In genomic region chr1:165843304-165843703, GRCh38 we compare ENCODE assay signal across 16 cellular contexts. TPM values are rescaled to one million over a fixed set of nuclear protein-coding genes. Genes with fewer than 3 reads are reported as not detected.
DNase-seq lines count a peak whose midpoint lies in the region; ATAC-seq and FAIRE-seq lines count a peak whose summit lies in the region.
"Had no signal": no experiment of that assay in that cellular context is flagged by ENCODE, and none has a peak within 500 bp of the region (broad histone marks: within the 10 kb centered on the region; RNA-seq: fewer than 3 reads in every experiment).

No MANE protein-coding gene starts in this region.

- peak overlapping the region in 2 of 3 donors; percentile 68 to 83 for H3K27ac Mint-ChIP-seq in CD4-positive, CD25-positive, alpha-beta regulatory T cell
- peak overlapping the region; percentile 15 for H3K27ac Mint-ChIP-seq in memory B cell

- H3K27me3 ChIP-seq in CD4-positive, CD25-positive, alpha-beta regulatory T cell (ENCODE audit: control insufficient read depth, insufficient read depth, low read length), result no peaks in the 10 kb centered on the region
- H3K27me3 ChIP-seq in adipocyte (replicated peaks; ENCODE audit: control insufficient read depth, insufficient read depth, low read length) (no peaks in the 10 kb centered on the region), small intestine (ENCODE audit: control insufficient read depth in 2 of 2, insufficient read depth in 2 of 2, low read length in 2 of 2) (no peaks in the 10 kb centered on the region)
- H3K27me3 ChIP-seq: BE2C had no signal

- no peaks in the 10 kb centered on the region for H3K9me3 ChIP-seq in CD4-positive, CD25-positive, alpha-beta regulatory T cell (ENCODE audit: control insufficient read depth in 2 of 2, low read length in 2 of 2)
- H3K9me3 ChIP-seq in adipocyte (ENCODE audit: control insufficient read depth, low read length), result no peaks in the 10 kb centered on the region
- H3K9me3 ChIP-seq in small intestine (ENCODE audit: control insufficient read depth, low read depth), result no peaks in the 10 kb centered on the region
- H3K9me3 ChIP-seq: BE2C had no signal

- peaks cover 22 to 65% (median 37%) of the 10 kb centered on the region in 4 donors for H3K4me1 Mint-ChIP-seq in CD4-positive, CD25-positive, alpha-beta regulatory T cell
- peaks cover 18% of the 10 kb centered on the region for H3K4me1 Mint-ChIP-seq in memory B cell

- DNase-seq in CD4-positive, CD25-positive, alpha-beta regulatory T cell, result no peak
- DNase-seq in LHCN-M2 (ENCODE audit: low read depth), result peak; percentile 56
- peak; percentile 27 for DNase-seq in adipocyte (ENCODE audit: low read depth)
- DNase-seq in memory B cell (ENCODE audit: low spot score in 2 of 2), result no peak
- no peak for DNase-seq in Ammon's horn (ENCODE audit: low spot score)
- no peak for DNase-seq in NCI-H345 treated with DMSO at 0.1 percent for 48 hours (lab: John Stamatoyannopoulos, UW; ENCODE audit: unreplicated experiment)
- DNase-seq in small intestine, result no peak
- DNase-seq in cardiac septum (ENCODE audit: low spot score), result no peak
- DNase-seq: activated CD4-positive, CD25-positive, alpha-beta regulatory T cell; activated naive CD4-positive, alpha-beta T cell treated with Interleukin-2 at 50 U/mL for 16 hours; BE2C; effector memory CD4-positive, alpha-beta T cell; NCI-H446; stimulated activated CD4-positive, alpha-beta T cell treated with anti-CD3 and anti-CD28 coated beads, Interleukin-12 subunit alpha, Interleukin-12 subunit beta, amount 100 ng/mL, for 4 hours had no signal

- no peak overlapping the region for H3K27ac ChIP-seq in CD4-positive, CD25-positive, alpha-beta regulatory T cell (ENCODE audit: insufficient read depth, low read length, poor library complexity, severe bottlenecking)
- H3K27ac ChIP-seq in small intestine (ENCODE audit: low read depth in 1 of 2, low read length in 1 of 2), result no peak overlapping the region

- no peak for ATAC-seq in CD4-positive, CD25-positive, alpha-beta regulatory T cell (ENCODE audit: low read depth in 2 of 2)
- no peak for ATAC-seq in memory B cell (ENCODE audit: low read depth)

- no peak overlapping the region for H3K9ac ChIP-seq in adipocyte (ENCODE audit: low read length)

- peak overlapping the region in 1 of 4 donors; percentile 37 for H3K4me3 Mint-ChIP-seq in CD4-positive, CD25-positive, alpha-beta regulatory T cell
- H3K4me3 Mint-ChIP-seq in memory B cell, result no peak overlapping the region

- H3K9me3 Mint-ChIP-seq in CD4-positive, CD25-positive, alpha-beta regulatory T cell, result no peaks in the 10 kb centered on the region
- H3K9me3 Mint-ChIP-seq in memory B cell, result no peaks in the 10 kb centered on the region

- 65 to 74% (median 74%) methylated on average over 1 of the region's 1 CpG for WGBS in small intestine, 3 donors

- peak overlapping the region; percentile 49 for H3K4me3 ChIP-seq in CD4-positive, CD25-positive, alpha-beta regulatory T cell (ENCODE audit: low read depth, low read length)
- no peak overlapping the region for H3K4me3 ChIP-seq in adipocyte (ENCODE audit: low read length)
- H3K4me3 ChIP-seq in small intestine (ENCODE audit: low read depth in 1 of 2, low read length in 2 of 2), result no peak overlapping the region

- no peak for FAIRE-seq in small intestine (lab: Jason Lieb, UNC)
- FAIRE-seq: islet of Langerhans had no signal

- H3K36me3 Mint-ChIP-seq in CD4-positive, CD25-positive, alpha-beta regulatory T cell, result no peaks in the 10 kb centered on the region
- peaks cover 3% of the 10 kb centered on the region for H3K36me3 Mint-ChIP-seq in memory B cell

- H3K4me1 ChIP-seq in CD4-positive, CD25-positive, alpha-beta regulatory T cell (ENCODE audit: control insufficient read depth, insufficient read depth, low read length, poor library complexity, severe bottlenecking), result peaks cover 18% of the 10 kb centered on the region
- H3K4me1 ChIP-seq in adipocyte (ENCODE audit: control insufficient read depth, insufficient read depth, low read length) (peaks cover 14% of the 10 kb centered on the region), small intestine (ENCODE audit: control insufficient read depth in 2 of 2, insufficient read depth in 1 of 2, low read depth in 1 of 2, low read length in 1 of 2) (peaks cover 6 to 20% of the 10 kb centered on the region in 2 donors)

- no peaks in the 10 kb centered on the region for H3K36me3 ChIP-seq in CD4-positive, CD25-positive, alpha-beta regulatory T cell (ENCODE audit: control insufficient read depth, insufficient read depth, low read length)
- H3K36me3 ChIP-seq in adipocyte (ENCODE audit: control insufficient read depth, insufficient read depth, low read length, severe bottlenecking) (peaks cover 1% of the 10 kb centered on the region), small intestine (ENCODE audit: control insufficient read depth in 2 of 2, insufficient read depth in 2 of 2, low read length in 2 of 2) (no peaks in the 10 kb centered on the region)

- intact Hi-C loops in cardiac septum (cut with DNase I), result no loop called here

- no peaks in the 10 kb centered on the region for H3K27me3 Mint-ChIP-seq in CD4-positive, CD25-positive, alpha-beta regulatory T cell
- H3K27me3 Mint-ChIP-seq in memory B cell, result no peaks in the 10 kb centered on the region
- H3K27me3 Mint-ChIP-seq: brain had no signal

RNA-seq across cellular contexts. Expression of gene UCK2, which starts 15.9 kb away (rescaled TPM):
- 5.5 TPM for total RNA-seq in CD4-positive, CD25-positive, alpha-beta regulatory T cell
- 10 to 100 TPM in 2 of 4 donors, 1 to 10 TPM in 2; 9.6 to 12.8 (median 11.2) TPM for polyA plus RNA-seq in CD4-positive, CD25-positive, alpha-beta regulatory T cell
- total RNA-seq in LHCN-M2 (2014; rRNA removed) (113 and 124 TPM in 2 replicates), cardiac septum (32.0 TPM)
- 107 TPM for polyA plus RNA-seq in LHCN-M2 (2012)
- polyA plus RNA-seq in small intestine, result 10 to 100 TPM; 35.1 to 37.6 (median 35.9) TPM

Comparison
In these comparisons a context has a peak if more than half of its experiments do, and no peak if none do; other contexts are left out.
1. DNase-seq: peak in LHCN-M2 (single experiment) and adipocyte (single experiment); none in CD4-positive, CD25-positive, alpha-beta regulatory T cell (0 of 3), memory B cell (0 of 2), Ammon's horn (single experiment), NCI-H345 treated with DMSO at 0.1 percent for 48 hours (single experiment), small intestine (single experiment) and cardiac septum (single experiment).